12 cellular contexts compared by ENCODE assay signal in genomic region chr1:61170328-61171238, GRCh38.
DNase-seq lines count a peak whose midpoint lies in the region; ATAC-seq and TF ChIP-seq lines count a peak whose summit lies in the region.
"Had no signal": no experiment of that assay in that cellular context is flagged by ENCODE, and none has a peak within 500 bp of the region (broad histone marks: within the 10 kb centered on the region; RNA-seq: fewer than 3 reads in every experiment).

No MANE protein-coding gene starts in this region.

- no peaks in the 10 kb centered on the region for H3F3A ChIP-seq in GM23338 (replicated peaks; ENCODE audit: low read depth)

- H3K36me3 Mint-ChIP-seq in nephron (ENCODE audit: low read depth) (peaks cover 6% of the 10 kb centered on the region), GM23338 (ENCODE audit: low read depth) (no peaks in the 10 kb centered on the region)

- no peak overlapping the region for H3K4me3 ChIP-seq in AG04449 (ENCODE audit: low read depth, low read length)
- no peak overlapping the region for H3K4me3 ChIP-seq in SJCRH30
- H3K4me3 ChIP-seq in esophagus (ENCODE audit: low read depth in 1 of 2, low read length in 2 of 2), result no peak overlapping the region
- no peak overlapping the region for H3K4me3 ChIP-seq in GM23338
- H3K4me3 ChIP-seq: testis had no signal

- H3K9me2 ChIP-seq in GM23338 (ENCODE audit: insufficient read depth), result no peaks in the 10 kb centered on the region

- H3K27me3 ChIP-seq in SJCRH30 (no peaks in the 10 kb centered on the region), esophagus (ENCODE audit: control insufficient read depth in 1 of 2, insufficient read depth in 2 of 2, low read length in 2 of 2) (no peaks in the 10 kb centered on the region), GM23338 (ENCODE audit: insufficient read depth) (no peaks in the 10 kb centered on the region)
- H3K27me3 ChIP-seq: testis had no signal

- H3K9me3 Mint-ChIP-seq in nephron (no peaks in the 10 kb centered on the region), GM23338 (no peaks in the 10 kb centered on the region)

- H3K79me2 ChIP-seq in GM23338 (replicated peaks; ENCODE audit: insufficient read depth), result no peaks in the 10 kb centered on the region

- no peak overlapping the region for H3K4me2 ChIP-seq in GM23338

- H3K27me3 Mint-ChIP-seq in nephron (ENCODE audit: low read depth), result peaks cover 3% of the 10 kb centered on the region
- no peaks in the 10 kb centered on the region for H3K27me3 Mint-ChIP-seq in GM23338 (ENCODE audit: insufficient read depth, low read depth, poor library complexity)

- 20 to 23% methylated on average over 6 of the region's 6 CpGs for WGBS in esophagus, 2 donors

- no peak for ATAC-seq in GM21360 (IDR thresholded peaks at IDR 0.05; ENCODE audit: unreplicated experiment)
- no peak for ATAC-seq in GM23338

- H3K27ac ChIP-seq in SJCRH30 (peak overlapping the region; percentile 17), esophagus (ENCODE audit: low read depth in 2 of 2, low read length in 1 of 2) (peak overlapping the region; percentile 18 to 72), GM23338 (ENCODE audit: low read depth) (no peak overlapping the region)

- TF ChIP-seq CTCF in AG04449 (IDR thresholded peaks at IDR 0.05; ENCODE audit: insufficient read depth, low read length, missing control alignments), result no peak
- no peak for TF ChIP-seq CTCF in nephron (IDR thresholded peaks at IDR 0.05; ENCODE audit: unreplicated experiment in 3 of 3)
- no peak for TF ChIP-seq CTCF in GM23338 (conservative IDR thresholded peaks at IDR 0.05; ENCODE audit: low read depth in 2 of 2)

- H3K9me3 ChIP-seq in SJCRH30 (replicated peaks), result no peaks in the 10 kb centered on the region; the same call in 1 of the 2 replicates
- H3K9me3 ChIP-seq in esophagus (ENCODE audit: control insufficient read depth in 2 of 2, insufficient read depth in 1 of 2, low read depth in 1 of 2, low read length in 1 of 2), result no peaks in the 10 kb centered on the region
- H3K9me3 ChIP-seq: testis had no signal

- no peaks in the 10 kb centered on the region for H4K20me1 ChIP-seq in GM23338 (replicated peaks; ENCODE audit: insufficient read depth)

- H3K36me3 ChIP-seq in SJCRH30 (no peaks in the 10 kb centered on the region), esophagus (ENCODE audit: control insufficient read depth in 2 of 2, insufficient read depth in 2 of 2, low read length in 1 of 2) (no peaks in the 10 kb centered on the region), GM23338 (ENCODE audit: insufficient read depth) (no peaks in the 10 kb centered on the region)

- H3K4me1 ChIP-seq in SJCRH30 (peaks cover 31% of the 10 kb centered on the region), esophagus (ENCODE audit: control insufficient read depth in 2 of 2, insufficient read depth in 2 of 2, low read length in 1 of 2) (peaks cover 4% of the 10 kb centered on the region in 2 donors), GM23338 (ENCODE audit: insufficient read depth) (peaks cover 10% of the 10 kb centered on the region)

- DNase-seq in AG04449 (ENCODE audit: low read depth, low spot score), result peak; percentile 59
- no peak for DNase-seq in SJCRH30
- DNase-seq in stimulated activated CD4-positive, alpha-beta T cell treated with anti-CD3 and anti-CD28 coated beads, Interleukin-4, amount 100 ng/mL, for 4 hours, result no peak
- DNase-seq in GM23338 (ENCODE audit: low spot score), result no peak
- DNase-seq in amygdala (lab: John Stamatoyannopoulos, UW), result no peak
- DNase-seq: amniotic stem cell, head of caudate nucleus, NCI-H446 treated with DMSO at 0.1 percent for 48 hours, testis had no signal

- POLR2A ChIA-PET in AG04449 (lab: Yijun Ruan, JAX), result interaction anchor here (0.6 kb wide), 1 partner anchor 14 kb away, joined by 3 read pairs; no protein-coding TSS in a partner anchor

- no peak overlapping the region for H3K4me3 Mint-ChIP-seq in nephron
- H3K4me3 Mint-ChIP-seq in GM23338, result no peak overlapping the region

- H3K4me1 Mint-ChIP-seq in nephron (peaks cover 66% of the 10 kb centered on the region), GM23338 (peaks cover 20% of the 10 kb centered on the region)

- no peak overlapping the region for H2AFZ ChIP-seq in GM23338

- H3K27ac Mint-ChIP-seq in nephron (peak overlapping the region; percentile 77 to 97 (median 87)), GM23338 (no peak overlapping the region)

- CTCF ChIA-PET in AG04449 (lab: Yijun Ruan, JAX), result interaction anchor here (1.5 kb wide), 1 partner anchor 10 kb away, joined by 4 read pairs; no protein-coding TSS in a partner anchor

TF ChIP-seq in GM23338, 12 proteins besides CTCF, POLR2A, EP300 and RAD21 (continues in another document):
- TF ChIP-seq EZH2phosphoT487 (IDR thresholded peaks at IDR 0.05; ENCODE audit: unreplicated experiment), result no peak
- no peak for TF ChIP-seq POLR2AphosphoS5 (IDR thresholded peaks at IDR 0.05; ENCODE audit: low read depth)
- TF ChIP-seq ZNF114 (CRISPR knock-in tag; IDR thresholded peaks at IDR 0.05), result no peak
- TF ChIP-seq ZNF331 (CRISPR knock-in tag; IDR thresholded peaks at IDR 0.05; ENCODE audit: low read depth), result no peak
- no peak for TF ChIP-seq NANOG (IDR thresholded peaks at IDR 0.05; ENCODE audit: borderline replicate concordance)
- no peak for TF ChIP-seq JUNB (IDR thresholded peaks at IDR 0.05; ENCODE audit: unreplicated experiment)
- TF ChIP-seq, protein P1, sequence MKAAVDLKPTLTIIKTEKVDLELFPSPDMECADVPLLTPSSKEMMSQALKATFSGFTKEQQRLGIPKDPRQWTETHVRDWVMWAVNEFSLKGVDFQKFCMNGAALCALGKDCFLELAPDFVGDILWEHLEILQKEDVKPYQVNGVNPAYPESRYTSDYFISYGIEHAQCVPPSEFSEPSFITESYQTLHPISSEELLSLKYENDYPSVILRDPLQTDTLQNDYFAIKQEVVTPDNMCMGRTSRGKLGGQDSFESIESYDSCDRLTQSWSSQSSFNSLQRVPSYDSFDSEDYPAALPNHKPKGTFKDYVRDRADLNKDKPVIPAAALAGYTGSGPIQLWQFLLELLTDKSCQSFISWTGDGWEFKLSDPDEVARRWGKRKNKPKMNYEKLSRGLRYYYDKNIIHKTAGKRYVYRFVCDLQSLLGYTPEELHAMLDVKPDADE (IDR thresholded peaks at IDR 0.05), result no peak
- no peak for TF ChIP-seq ZNF462 (CRISPR knock-in tag; IDR thresholded peaks at IDR 0.05)
- TF ChIP-seq STAT1 (IDR thresholded peaks at IDR 0.05; ENCODE audit: unreplicated experiment), result no peak
